In the genomic region with DNA sequence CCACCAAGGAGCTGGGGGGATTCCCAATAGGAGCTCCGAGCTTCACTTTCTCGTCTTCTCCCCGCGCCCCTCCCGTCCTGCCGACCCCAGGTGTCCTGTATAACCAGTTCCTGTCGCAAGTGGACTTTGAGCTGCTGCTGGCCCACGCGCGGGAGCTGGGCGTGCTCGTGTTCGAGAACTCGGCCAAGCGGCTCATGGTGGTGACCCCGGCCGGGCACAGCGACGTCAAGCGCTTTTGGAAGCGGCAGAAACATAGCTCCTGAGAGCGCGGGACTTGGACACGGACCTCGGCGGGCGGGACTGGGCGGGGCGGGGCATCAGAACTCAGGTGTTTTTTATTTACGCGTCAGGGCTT, we compare ENCODE assay signal across 8 cellular contexts. TPM values are rescaled to one million over a fixed set of nuclear protein-coding genes. Genes with fewer than 3 reads are reported as not detected.
DNase-seq lines count a peak whose midpoint lies in the region; ATAC-seq and TF ChIP-seq lines count a peak whose summit lies in the region.

No MANE protein-coding gene starts in this region.

- peak overlapping the region; percentile 59 for H3K27ac Mint-ChIP-seq in CD4-positive, alpha-beta T cell
- peak overlapping the region; percentile 78 for H3K27ac Mint-ChIP-seq in dendritic cell treated with granulocyte-macrophage colony-stimulating factor and Interleukin-4, amounts not matched to agents 40 ng/mL and 50 ng/mL, for 4 days
- peak overlapping the region in 9 of 10 donors; percentile 50 to 93 (median 84) for H3K27ac Mint-ChIP-seq in naive thymus-derived CD8-positive, alpha-beta T cell

- peaks cover 26% of the 10 kb centered on the region for H3K4me1 Mint-ChIP-seq in CD4-positive, alpha-beta T cell (ENCODE audit: low read depth)
- peaks cover 32% of the 10 kb centered on the region for H3K4me1 Mint-ChIP-seq in dendritic cell treated with granulocyte-macrophage colony-stimulating factor and Interleukin-4, amounts not matched to agents 40 ng/mL and 50 ng/mL, for 4 days (ENCODE audit: low read depth)
- H3K4me1 Mint-ChIP-seq in naive thymus-derived CD8-positive, alpha-beta T cell = peaks cover 24 to 54% (median 40%) of the 10 kb centered on the region in 4 donors

- peaks cover 66% of the 10 kb centered on the region for H3K36me3 ChIP-seq in HUES48 (ENCODE audit: control insufficient read depth, insufficient read depth, low read length)

- no peak overlapping the region for H3K27ac ChIP-seq in CD4-positive, alpha-beta T cell (ENCODE audit: low read depth, low read length)
- peak overlapping the region; percentile 67 for H3K27ac ChIP-seq in HUES48 (ENCODE audit: low read depth, low read length)

- no peak for TF ChIP-seq CTCF in CD4-positive, alpha-beta T cell (IDR thresholded peaks at IDR 0.05)

- CTCF ChIA-PET in CD4-positive, alpha-beta T cell (lab: Charles Lee) = interaction anchor here (0.9 to 2.9 kb wide), 5 partner anchors 46 to 241 kb away, joined by 3 to 13 read pairs (median 4); a partner anchor contains a TSS

- H3K9ac ChIP-seq in HUES48 (ENCODE audit: low read depth, low read length) = no peak overlapping the region

- no peaks in the 10 kb centered on the region for H3K27me3 Mint-ChIP-seq in CD4-positive, alpha-beta T cell
- H3K27me3 Mint-ChIP-seq in dendritic cell treated with granulocyte-macrophage colony-stimulating factor and Interleukin-4, amounts not matched to agents 40 ng/mL and 50 ng/mL, for 4 days = no peaks in the 10 kb centered on the region
- H3K27me3 Mint-ChIP-seq in naive thymus-derived CD8-positive, alpha-beta T cell = no peaks in the 10 kb centered on the region

- ATAC-seq in CD4-positive, alpha-beta T cell (ENCODE audit: poor library complexity) = no peak
- no peak for ATAC-seq in naive thymus-derived CD8-positive, alpha-beta T cell
- ATAC-seq in HG02938 (IDR thresholded peaks at IDR 0.05; ENCODE audit: unreplicated experiment) = no peak
- no peak for ATAC-seq in HG03378 (IDR thresholded peaks at IDR 0.05; ENCODE audit: unreplicated experiment)

- intact Hi-C loops in CD4-positive, alpha-beta T cell (cut with DNase I, micrococcal nuclease) = loop anchor here in 1 of 2 experiments (2.0 to 10.0 kb wide), 2 partner anchors 173 to 589 kb away; a partner anchor contains a TSS
- intact Hi-C loops in dendritic cell treated with granulocyte-macrophage colony-stimulating factor and Interleukin-4, amounts not matched to agents 40 ng/mL and 50 ng/mL, for 4 days (cut with micrococcal nuclease) = loop anchor here (2.0 kb wide), 1 partner anchor 165 kb away; no protein-coding TSS in a partner anchor

- no peaks in the 10 kb centered on the region for H3K9me3 ChIP-seq in CD4-positive, alpha-beta T cell (ENCODE audit: control insufficient read depth, low read length)
- no peaks in the 10 kb centered on the region for H3K9me3 ChIP-seq in HUES48 (ENCODE audit: control insufficient read depth, insufficient read depth, low read length)

- no peaks in the 10 kb centered on the region for H3K9me3 Mint-ChIP-seq in CD4-positive, alpha-beta T cell
- H3K9me3 Mint-ChIP-seq in dendritic cell treated with granulocyte-macrophage colony-stimulating factor and Interleukin-4, amounts not matched to agents 40 ng/mL and 50 ng/mL, for 4 days = no peaks in the 10 kb centered on the region
- no peaks in the 10 kb centered on the region for H3K9me3 Mint-ChIP-seq in naive thymus-derived CD8-positive, alpha-beta T cell

- H3K4me3 Mint-ChIP-seq in CD4-positive, alpha-beta T cell = peak overlapping the region; percentile 96
- H3K4me3 Mint-ChIP-seq in dendritic cell treated with granulocyte-macrophage colony-stimulating factor and Interleukin-4, amounts not matched to agents 40 ng/mL and 50 ng/mL, for 4 days = peak overlapping the region; percentile 81
- H3K4me3 Mint-ChIP-seq in naive thymus-derived CD8-positive, alpha-beta T cell = peak overlapping the region; percentile 86 to 97 (median 95)

- H3K4me1 ChIP-seq in HUES48 (ENCODE audit: control insufficient read depth, insufficient read depth, low read length) = peaks cover 18% of the 10 kb centered on the region

- no peaks in the 10 kb centered on the region for H3K27me3 ChIP-seq in CD4-positive, alpha-beta T cell (ENCODE audit: control insufficient read depth, insufficient read depth, low read length)
- no peaks in the 10 kb centered on the region for H3K27me3 ChIP-seq in HUES48 (ENCODE audit: control insufficient read depth, insufficient read depth, low read length)

- POLR2A ChIA-PET in CD4-positive, alpha-beta T cell (lab: Charles Lee) = interaction anchor here (1.0 to 1.9 kb wide), 7 partner anchors 12 to 587 kb away, joined by 3 to 11 read pairs (median 6); a partner anchor contains a TSS
- POLR2A ChIA-PET in naive thymus-derived CD8-positive, alpha-beta T cell (lab: Charles Lee) = interaction anchor here (0.6 to 3.3 kb wide), 9 partner anchors 29 to 217 kb away, joined by 3 to 22 read pairs (median 4); a partner anchor contains a TSS

- DNase-seq in CD4-positive, alpha-beta T cell = no peak
- no peak for DNase-seq in naive thymus-derived CD8-positive, alpha-beta T cell
- no peak for DNase-seq in AML-193 (lab: John Stamatoyannopoulos, UW)
- DNase-seq in activated CD8-positive, alpha-beta memory T cell treated with anti-CD3 and anti-CD28 coated beads, Interleukin-2, amount 50 U/mL, for 48 hours = no peak

- H3K36me3 Mint-ChIP-seq in CD4-positive, alpha-beta T cell (ENCODE audit: low read depth) = peaks cover 64% of the 10 kb centered on the region
- peaks cover 74% of the 10 kb centered on the region for H3K36me3 Mint-ChIP-seq in dendritic cell treated with granulocyte-macrophage colony-stimulating factor and Interleukin-4, amounts not matched to agents 40 ng/mL and 50 ng/mL, for 4 days (ENCODE audit: low read depth)
- H3K36me3 Mint-ChIP-seq in naive thymus-derived CD8-positive, alpha-beta T cell = peaks cover 0 to 49% (median 16%) of the 10 kb centered on the region in 3 donors

- H3K4me3 ChIP-seq in HUES48 (ENCODE audit: low read depth, low read length) = peak overlapping the region; percentile 83

RNA-seq across cellular contexts. Expression of a gene that starts 0.3 kb away (rescaled TPM):
- 10 to 100 TPM; 19.3 to 21.7 TPM for total RNA-seq in CD4-positive, alpha-beta T cell
- 10 to 100 TPM; 41.4 to 53.7 TPM for total RNA-seq in naive thymus-derived CD8-positive, alpha-beta T cell
- 10 to 100 TPM; 14.1 to 16.3 (median 14.5) TPM for polyA plus RNA-seq in naive thymus-derived CD8-positive, alpha-beta T cell

RNA-seq across cellular contexts. Expression of a gene that starts 5.7 kb away (rescaled TPM):
- 10 to 100 TPM in 1 of 2 experiments, 1 to 10 TPM in 1; 7.7 to 10.7 TPM for total RNA-seq in CD4-positive, alpha-beta T cell
- total RNA-seq in naive thymus-derived CD8-positive, alpha-beta T cell = 10 to 100 TPM; 30.0 to 33.9 TPM
- 1 to 10 TPM; 5.1 to 8.3 (median 6.3) TPM for polyA plus RNA-seq in naive thymus-derived CD8-positive, alpha-beta T cell

RNA-seq across cellular contexts. Expression of a gene that starts 18.3 kb away (rescaled TPM):
- not detected for total RNA-seq in CD4-positive, alpha-beta T cell
- not detected for total RNA-seq in naive thymus-derived CD8-positive, alpha-beta T cell
- under 1 TPM in 1 of 3 donors, not detected in 2; 0.30 TPM for polyA plus RNA-seq in naive thymus-derived CD8-positive, alpha-beta T cell

RNA-seq across cellular contexts. Expression of a gene that starts 27.1 kb away (rescaled TPM):
- not detected for total RNA-seq in CD4-positive, alpha-beta T cell
- total RNA-seq in naive thymus-derived CD8-positive, alpha-beta T cell = not detected
- polyA plus RNA-seq in naive thymus-derived CD8-positive, alpha-beta T cell = not detected

RNA-seq across cellular contexts. Expression of a gene that starts 29.4 kb away (rescaled TPM):
- 1 to 10 TPM; 6.5 to 6.6 TPM for total RNA-seq in CD4-positive, alpha-beta T cell
- total RNA-seq in naive thymus-derived CD8-positive, alpha-beta T cell = 10 to 100 TPM; 19.8 to 22.8 TPM
- polyA plus RNA-seq in naive thymus-derived CD8-positive, alpha-beta T cell = 1 to 10 TPM in 2 of 3 donors, under 1 TPM in 1; 0.57 to 5.4 (median 1.5) TPM
